ENCODE assay signal across 8 cellular contexts in the genomic region with DNA sequence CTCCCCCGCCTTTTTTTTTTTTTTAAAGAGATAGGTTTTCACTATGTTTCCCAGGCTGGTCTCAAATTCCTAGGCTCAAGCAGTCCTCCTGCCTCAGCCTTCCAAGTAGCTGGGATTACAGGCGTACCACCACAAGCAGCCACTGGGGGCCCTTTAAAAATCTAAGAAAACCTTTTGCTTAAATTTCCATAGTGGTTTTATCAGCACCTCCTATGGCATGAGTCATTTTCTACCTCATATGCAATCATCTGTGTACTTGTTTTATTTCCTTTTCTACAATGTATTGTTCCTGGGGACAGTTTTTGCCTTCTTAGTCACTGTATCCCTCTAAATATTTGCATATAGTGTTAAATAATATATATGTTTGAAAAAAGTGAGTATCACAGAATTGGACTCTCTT.
DNase-seq lines count a peak whose midpoint lies in the region; ATAC-seq and TF ChIP-seq lines count a peak whose summit lies in the region.

No MANE protein-coding gene starts in this region.

- peak; percentile 51 for TF ChIP-seq CTCF in fibroblast of mammary gland (conservative IDR thresholded peaks at IDR 0.05; ENCODE audit: control insufficient read depth, insufficient read depth, low read depth, low read length)

- H3K4me3 ChIP-seq in fibroblast of mammary gland (ENCODE audit: control insufficient read depth, low read depth, low read length) = no peak overlapping the region

- DNase-seq in NOMO-1 (lab: John Stamatoyannopoulos, UW; ENCODE audit: unreplicated experiment in 2 of 2) (peak; percentile 28 to 56), NOMO-1 treated with dmso at 0.1 percent for 144 hours (lab: John Stamatoyannopoulos, UW; ENCODE audit: unreplicated experiment) (no peak), Kasumi-1 (lab: John Stamatoyannopoulos, UW) (peak; percentile 62 to 79), fibroblast of mammary gland (ENCODE audit: low read depth) (peak; percentile 82), NCI-H1105 treated with DMSO at 0.1 percent for 48 hours (lab: John Stamatoyannopoulos, UW) (no peak)
- DNase-seq in activated CD4-positive, alpha-beta T cell treated with anti-CD3 and anti-CD28 coated beads for 4 hours = peak; percentile 57 to 60
- DNase-seq in stimulated activated CD4-positive, alpha-beta T cell treated with anti-CD3 and anti-CD28 coated beads, Interleukin-4, amount 100 ng/mL, for 4 hours = peak; percentile 41 to 55

- no peak for ATAC-seq in GM19035 (IDR thresholded peaks at IDR 0.05; ENCODE audit: unreplicated experiment)

Comparison
In these comparisons a context has a peak if more than half of its experiments do, and no peak if none do; other contexts are left out.
1. DNase-seq: peak in NOMO-1 (2 of 2), Kasumi-1 (2 of 2), activated CD4-positive, alpha-beta T cell treated with anti-CD3 and anti-CD28 coated beads for 4 hours (2 of 2), fibroblast of mammary gland (single experiment) and stimulated activated CD4-positive, alpha-beta T cell treated with anti-CD3 and anti-CD28 coated beads, Interleukin-4, amount 100 ng/mL, for 4 hours (2 of 2); none in NOMO-1 treated with dmso at 0.1 percent for 144 hours (single experiment) and NCI-H1105 treated with DMSO at 0.1 percent for 48 hours (single experiment).